Comparison of ENCODE assay signal across 9 cellular contexts in genomic region chr15:52179278-52180195, GRCh38. TPM values are rescaled to one million over a fixed set of nuclear protein-coding genes. Genes with fewer than 3 reads are reported as not detected.
DNase-seq lines count a peak whose midpoint lies in the region; ATAC-seq, FAIRE-seq and TF ChIP-seq lines count a peak whose summit lies in the region.
"Had no signal": no experiment of that assay in that cellular context is flagged by ENCODE, and none has a peak within 500 bp of the region (broad histone marks: within the 10 kb centered on the region; RNA-seq: fewer than 3 reads in every experiment).

No MANE protein-coding gene starts in this region.

- peak; percentile 18 for DNase-seq in AG09319 (ENCODE audit: extremely low read depth, low read depth)
- peak; percentile 88 for DNase-seq in NCI-H2227 (lab: John Stamatoyannopoulos, UW; ENCODE audit: unreplicated experiment)
- DNase-seq in cerebellar cortex (ENCODE audit: low spot score) = peak; percentile 93
- peak; percentile 94 for DNase-seq in kidney
- DNase-seq in stimulated activated CD4-positive, alpha-beta T cell treated with anti-CD3 and anti-CD28 coated beads, Interleukin-15, amount 100 ng/mL, for 24 hours = peak; percentile 92

- H3K4me1 ChIP-seq in kidney (ENCODE audit: control insufficient read depth in 1 of 2, insufficient read depth in 1 of 2, low read depth in 1 of 2, low read length in 2 of 2) = peaks cover 8 to 9% of the 10 kb centered on the region in 2 donors

- peak overlapping the region; percentile 93 to 96 for H3K4me3 ChIP-seq in kidney (ENCODE audit: low read length in 2 of 2)

- H3K9ac ChIP-seq in kidney (ENCODE audit: low read length in 2 of 2) = peak overlapping the region; percentile 93

- H3K9me3 ChIP-seq in kidney (ENCODE audit: control insufficient read depth in 1 of 2, low read length in 2 of 2) = no peaks in the 10 kb centered on the region

- no peaks in the 10 kb centered on the region for H3K36me3 ChIP-seq in kidney (ENCODE audit: control insufficient read depth in 1 of 2, insufficient read depth in 2 of 2, low read length in 2 of 2)

- intact Hi-C loops in kidney (cut with DNase I) = no loop called here

- ATAC-seq in GM18873 (IDR thresholded peaks at IDR 0.05; ENCODE audit: low FRiP score, unreplicated experiment) (peak; percentile 61), HG03108 (IDR thresholded peaks at IDR 0.05; ENCODE audit: unreplicated experiment) (peak; percentile 82)
- peak; percentile 93 to 94 for ATAC-seq in activated CD4-positive, CD25-positive, alpha-beta regulatory T cell treated with anti-CD3 and anti-CD28 coated beads, Interleukin-2, amount 50 U/mL, for 24 hours

- peak overlapping the region; percentile 78 to 80 for H3K27ac ChIP-seq in kidney (ENCODE audit: low read depth in 2 of 2, low read length in 2 of 2)

- FAIRE-seq in kidney (lab: Jason Lieb, UNC) = no peak
- FAIRE-seq: TTC549 had no signal

- TF ChIP-seq CTCF in AG09319 (IDR thresholded peaks at IDR 0.05; ENCODE audit: low read depth, low read length) (no peak), kidney (IDR thresholded peaks at IDR 0.05; ENCODE audit: borderline replicate concordance, extremely low read depth, insufficient read depth) (no peak)

RNA-seq across cellular contexts. Expression of gene GNB5, which starts 11.7 kb away (rescaled TPM):
- total RNA-seq in kidney = 43.6 TPM
- polyA plus RNA-seq in kidney (ENCODE audit: insufficient read depth, low read depth, low replicate concordance) = 28.3 TPM

Comparison
In these comparisons a context has a peak if more than half of its experiments do, and no peak if none do; other contexts are left out.
1. Peak in every context shown above with its lines: DNase-seq, ATAC-seq, H3K4me3 ChIP-seq and H3K27ac ChIP-seq.
2. DNase-seq: peak in every context shown above with its lines; median percentile 94 in kidney; 93 in cerebellar cortex; 92 in stimulated activated CD4-positive, alpha-beta T cell treated with anti-CD3 and anti-CD28 coated beads, Interleukin-15, amount 100 ng/mL, for 24 hours; 88 in NCI-H2227; 18 in AG09319.